Comparison of ENCODE assay signal across 9 cellular contexts in genomic region chrX:72100824-72101351, GRCh38. TPM values are rescaled to one million over a fixed set of nuclear protein-coding genes. Genes with fewer than 3 reads are reported as not detected.
A peak's percentile ranks its signal among the peaks of the same experiment; 100 is the strongest.
DNase-seq lines count a peak whose midpoint lies in the region; ATAC-seq and TF ChIP-seq lines count a peak whose summit lies in the region.
"Had no signal": no experiment of that assay in that cellular context is flagged by ENCODE, and none has a peak within 500 bp of the region (broad histone marks: within the 10 kb centered on the region; RNA-seq: fewer than 3 reads in every experiment).

No MANE protein-coding gene starts in this region.

- no peaks in the 10 kb centered on the region for H3K36me3 ChIP-seq in prostate gland

- no peak overlapping the region for H3K4me3 ChIP-seq in prostate gland

- ATAC-seq in GM18502 (IDR thresholded peaks at IDR 0.05; ENCODE audit: poor library complexity, unreplicated experiment) (peak; percentile 83), HG02759 (IDR thresholded peaks at IDR 0.05; ENCODE audit: unreplicated experiment) (peak; percentile 88)
- ATAC-seq: HCT116 had no signal

- 94% methylated on average over 6 of the region's 9 CpGs for WGBS in prostate gland

- intact Hi-C loops in prostate gland (cut with DNase I): no loop called here

- no peaks in the 10 kb centered on the region for H3K9me3 ChIP-seq in prostate gland

- TF ChIP-seq CTCF in prostate gland (IDR thresholded peaks at IDR 0.05): no peak

- TF ChIP-seq POLR2A in prostate gland (IDR thresholded peaks at IDR 0.05): no peak

- no peaks in the 10 kb centered on the region for H3K4me1 ChIP-seq in prostate gland (replicated peaks)

- H3K27ac ChIP-seq in prostate gland: no peak overlapping the region

- H3K27me3 ChIP-seq in prostate gland (replicated peaks; ENCODE audit: insufficient read depth): no peaks in the 10 kb centered on the region

- DNase-seq in OCI-M2 (lab: John Stamatoyannopoulos, UW; ENCODE audit: unreplicated experiment) (peak; percentile 0), activated gamma-delta T cell (lab: John Stamatoyannopoulos, UW) (peak; percentile 38), NCI-H2227 treated with DMSO at 0.1 percent for 48 hours (lab: John Stamatoyannopoulos, UW) (no peak), NCI-H2081 treated with DMSO at 0.1 percent for 48 hours (lab: John Stamatoyannopoulos, UW) (no peak), prostate gland (ENCODE audit: low spot score) (no peak)
- DNase-seq in stimulated activated CD4-positive, alpha-beta T cell treated with anti-CD3 and anti-CD28 coated beads, Interleukin-12 subunit alpha, Interleukin-12 subunit beta, amount 100 ng/mL, for 4 hours: peak; percentile 30

RNA-seq across cellular contexts. Expression of gene RTL5, which starts 30.8 kb away (rescaled TPM):
- 10 to 100 TPM in 1 of 2 donors, 1 to 10 TPM in 1; 2.8 to 24.0 TPM for total RNA-seq in prostate gland

Comparison
In these comparisons a context has a peak if more than half of its experiments do, and no peak if none do; other contexts are left out.
1. DNase-seq: peak in OCI-M2 (single experiment), activated gamma-delta T cell (single experiment) and stimulated activated CD4-positive, alpha-beta T cell treated with anti-CD3 and anti-CD28 coated beads, Interleukin-12 subunit alpha, Interleukin-12 subunit beta, amount 100 ng/mL, for 4 hours (single experiment); none in NCI-H2227 treated with DMSO at 0.1 percent for 48 hours (single experiment), NCI-H2081 treated with DMSO at 0.1 percent for 48 hours (single experiment) and prostate gland (single experiment).